ENCODE assay signal across 8 cellular contexts in genomic region chr4:185127021-185127925, GRCh38. TPM values are rescaled to one million over a fixed set of nuclear protein-coding genes. Genes with fewer than 3 reads are reported as not detected.
DNase-seq lines count a peak whose midpoint lies in the region; ATAC-seq and TF ChIP-seq lines count a peak whose summit lies in the region.

No MANE protein-coding gene starts in this region.

- no peaks in the 10 kb centered on the region for H3K4me1 ChIP-seq in iPS-20b (ENCODE audit: insufficient read depth, low read length)
- H3K4me1 ChIP-seq in skeletal muscle tissue (ENCODE audit: control insufficient read depth in 3 of 3, insufficient read depth in 3 of 3, low read length in 3 of 3) = peaks cover 9 to 15% (median 13%) of the 10 kb centered on the region in 3 donors

- peak overlapping the region; percentile 51 for H3K4me3 Mint-ChIP-seq in activated naive CD4-positive, alpha-beta T cell treated with anti-CD3 and anti-CD28 coated beads, Interleukin-2, amount 10 ng/mL, durations not matched to agents 7 days and 5 days

- ATAC-seq in GM21390 (IDR thresholded peaks at IDR 0.05; ENCODE audit: unreplicated experiment) (no peak), GM19467 (IDR thresholded peaks at IDR 0.05; ENCODE audit: unreplicated experiment) (no peak)

- H3K27ac ChIP-seq in iPS-20b (ENCODE audit: low read length) (no peak overlapping the region), skeletal muscle tissue (ENCODE audit: low read depth, low read length) (no peak overlapping the region)

- H3K4me3 ChIP-seq in astrocyte of the cerebellum (ENCODE audit: low read depth, low read length) = peak overlapping the region; percentile 57
- H3K4me3 ChIP-seq in iPS-20b (ENCODE audit: low read length) = peak overlapping the region; percentile 74
- H3K4me3 ChIP-seq in skeletal muscle tissue (ENCODE audit: low read length in 3 of 3) = peak overlapping the region; percentile 74 to 87 (median 80)

- CTCF ChIA-PET in activated naive CD4-positive, alpha-beta T cell treated with anti-CD3 and anti-CD28 coated beads, Interleukin-2, amount 10 ng/mL, durations not matched to agents 7 days and 5 days (lab: Charles Lee) = interaction anchor here (1.0 kb wide), 1 partner anchor 57 kb away, joined by 4 read pairs; no protein-coding TSS in a partner anchor

- H3K9me3 ChIP-seq in iPS-20b (ENCODE audit: insufficient read depth, low read depth, low read length) (no peaks in the 10 kb centered on the region), skeletal muscle tissue (ENCODE audit: control insufficient read depth in 3 of 3, low read length in 3 of 3) (no peaks in the 10 kb centered on the region)

- peaks cover 34% of the 10 kb centered on the region for H3K27me3 ChIP-seq in iPS-20b (ENCODE audit: insufficient read depth, low read length)
- H3K27me3 ChIP-seq in skeletal muscle tissue (ENCODE audit: control insufficient read depth in 3 of 3, insufficient read depth in 3 of 3, low read length in 3 of 3) = no peaks in the 10 kb centered on the region

- H3K36me3 Mint-ChIP-seq in activated naive CD4-positive, alpha-beta T cell treated with anti-CD3 and anti-CD28 coated beads, Interleukin-2, amount 10 ng/mL, durations not matched to agents 7 days and 5 days = no peaks in the 10 kb centered on the region

- H3K9me3 Mint-ChIP-seq in activated naive CD4-positive, alpha-beta T cell treated with anti-CD3 and anti-CD28 coated beads, Interleukin-2, amount 10 ng/mL, durations not matched to agents 7 days and 5 days = no peaks in the 10 kb centered on the region

- in situ Hi-C loops in astrocyte of the cerebellum (cut with HindIII; ENCODE audit: low sequenced_read_pairs) = no loop called here

- H3K9ac ChIP-seq in iPS-20b (ENCODE audit: low read depth, low read length) (peak overlapping the region; percentile 65; the same call in 1 of the 2 replicates), skeletal muscle tissue (ENCODE audit: low read depth in 1 of 3, low read length in 3 of 3) (peak overlapping the region; percentile 57 to 82 (median 73))

- H3K4me1 Mint-ChIP-seq in activated naive CD4-positive, alpha-beta T cell treated with anti-CD3 and anti-CD28 coated beads, Interleukin-2, amount 10 ng/mL, durations not matched to agents 7 days and 5 days = peaks cover 12% of the 10 kb centered on the region

- H3K36me3 ChIP-seq in iPS-20b (ENCODE audit: insufficient read depth, low read depth, low read length) (no peaks in the 10 kb centered on the region), skeletal muscle tissue (ENCODE audit: control insufficient read depth in 3 of 3, insufficient read depth in 3 of 3, low read length in 3 of 3) (no peaks in the 10 kb centered on the region)

- peak; percentile 23 for DNase-seq in activated naive CD4-positive, alpha-beta T cell treated with anti-CD3 and anti-CD28 coated beads, Interleukin-2, amount 10 ng/mL, durations not matched to agents 7 days and 5 days
- DNase-seq in activated naive CD4-positive, alpha-beta T cell treated with Interleukin-2 at 50 U/mL for 16 hours = no peak
- DNase-seq in astrocyte of the cerebellum (ENCODE audit: low read depth) = no peak
- no peak for DNase-seq in NCI-H2081 treated with DMSO at 0.1 percent for 48 hours (lab: John Stamatoyannopoulos, UW)

- no peak overlapping the region for H3K27ac Mint-ChIP-seq in activated naive CD4-positive, alpha-beta T cell treated with anti-CD3 and anti-CD28 coated beads, Interleukin-2, amount 10 ng/mL, durations not matched to agents 7 days and 5 days

- no peak for TF ChIP-seq CTCF in astrocyte of the cerebellum (IDR thresholded peaks at IDR 0.05; ENCODE audit: low read depth, low read length, missing control alignments)

- peaks cover 73% of the 10 kb centered on the region for H3K27me3 Mint-ChIP-seq in activated naive CD4-positive, alpha-beta T cell treated with anti-CD3 and anti-CD28 coated beads, Interleukin-2, amount 10 ng/mL, durations not matched to agents 7 days and 5 days

RNA-seq across cellular contexts. Expression of gene SLC25A4, which starts 15.8 kb away (rescaled TPM):
- 39.1 TPM for total RNA-seq in skeletal muscle tissue
